In the genomic region with DNA sequence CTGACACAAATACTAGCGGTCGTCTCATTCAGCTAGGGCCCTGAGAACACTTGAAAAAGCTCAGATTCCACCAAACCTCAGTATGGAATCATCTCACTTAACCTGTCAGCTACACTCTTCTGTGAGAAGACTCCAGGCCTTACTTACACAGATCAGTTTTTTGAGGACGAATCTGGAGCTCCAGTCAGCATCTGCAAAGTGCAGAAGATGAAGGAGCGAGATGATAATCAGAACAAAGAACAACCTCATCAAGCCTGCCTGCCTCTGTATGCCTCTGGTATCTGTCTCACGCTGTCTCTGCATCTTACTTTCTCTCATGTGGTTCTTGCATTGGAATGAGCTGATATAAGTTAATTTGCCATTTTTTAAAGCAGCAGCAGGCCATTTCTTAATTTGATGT, we compare ENCODE assay signal across 36 cellular contexts.
"Had no signal": no experiment of that assay in that cellular context is flagged by ENCODE, and none has a peak within 500 bp of the region (broad histone marks: within the 10 kb centered on the region; RNA-seq: fewer than 3 reads in every experiment).

No MANE protein-coding gene starts in this region.

- H3K36me3 Mint-ChIP-seq: activated CD8-positive, alpha-beta memory T cell treated with anti-CD3 and anti-CD28 coated beads, Interleukin-2, amount 10 ng/mL, durations not matched to agents 7 days and 5 days; activated naive CD8-positive, alpha-beta T cell treated with anti-CD3 and anti-CD28 coated beads for 36 hours had no signal

- H3K27ac ChIP-seq: adrenal gland, body of pancreas, brain microvascular endothelial cell, breast epithelium, VCaP had no signal

- H3K36me3 ChIP-seq: adrenal gland, brain microvascular endothelial cell, breast epithelium had no signal

- DNase-seq: activated B cell treated with CpG ODN at 0.5 μM for 24 hours; activated CD4-positive, alpha-beta memory T cell treated with anti-CD3 and anti-CD28 coated beads, Interleukin-2, amount 10 ng/mL, durations not matched to agents 7 days and 5 days; activated CD4-positive, alpha-beta T cell treated with anti-CD3 and anti-CD28 coated beads for 1 hour; activated CD4-positive, alpha-beta T cell treated with anti-CD3 and anti-CD28 coated beads for 36 hours; activated CD4-positive, alpha-beta T cell treated with anti-CD3 and anti-CD28 coated beads for 48 hours; activated CD4-positive, alpha-beta T cell treated with anti-CD3 and anti-CD28 coated beads, Interleukin-2, amount 10 ng/mL, durations not matched to agents 7 days and 5 days; activated CD4-positive, alpha-beta T cell treated with anti-CD3 and anti-CD28 coated beads, Interleukin-2, amount 50 U/mL, for 48 hours; activated CD8-positive, alpha-beta memory T cell treated with anti-CD3 and anti-CD28 coated beads for 24 hours; activated CD8-positive, alpha-beta memory T cell treated with anti-CD3 and anti-CD28 coated beads, Interleukin-2, amount 10 ng/mL, durations not matched to agents 7 days and 5 days; activated CD8-positive, alpha-beta T cell treated with anti-CD3 and anti-CD28 coated beads, Interleukin-2, amount 10 ng/mL, durations not matched to agents 7 days and 5 days; activated effector memory CD4-positive, alpha-beta T cell treated with anti-CD3 and anti-CD28 coated beads, Interleukin-2, amount 50 U/mL, for 16 hours; activated gamma-delta T cell treated with Interleukin-2 at 50 U/mL for 16 hours; activated naive CD4-positive, alpha-beta T cell; activated naive CD4-positive, alpha-beta T cell treated with anti-CD3 and anti-CD28 coated beads for 36 hours; activated naive CD4-positive, alpha-beta T cell treated with anti-CD3 and anti-CD28 coated beads, Interleukin-2, amount 50 U/mL, for 16 hours; activated naive CD8-positive, alpha-beta T cell treated with anti-CD3 and anti-CD28 coated beads for 36 hours; activated T-cell treated with anti-CD3 and anti-CD28 coated beads for 4 hours; activated T-cell treated with anti-CD3 and anti-CD28 coated beads, Interleukin-2, amount 50 U/mL, for 1 hour; activated T-cell treated with anti-CD3 and anti-CD28 coated beads, Interleukin-2, amount 50 U/mL, for 4 hours; activated T-cell treated with anti-CD3 and anti-CD28 coated beads, Interleukin-2, amount 50 U/mL, for 72 hours; adrenal gland; amniotic stem cell; aorta; body of pancreas; brain microvascular endothelial cell; central memory CD4-positive, alpha-beta T cell; T-helper 1 cell; T-helper 2 cell; T-helper 9 cell had no signal

- H3K27me3 Mint-ChIP-seq: activated B cell treated with CpG ODN at 0.5 μM for 24 hours; activated CD4-positive, alpha-beta memory T cell treated with anti-CD3 and anti-CD28 coated beads, Interleukin-2, amount 10 ng/mL, durations not matched to agents 7 days and 5 days; activated CD4-positive, alpha-beta T cell treated with anti-CD3 and anti-CD28 coated beads for 36 hours; activated CD4-positive, alpha-beta T cell treated with anti-CD3 and anti-CD28 coated beads, Interleukin-2, amount 10 ng/mL, durations not matched to agents 7 days and 5 days; activated CD8-positive, alpha-beta memory T cell treated with anti-CD3 and anti-CD28 coated beads, Interleukin-2, amount 10 ng/mL, durations not matched to agents 7 days and 5 days; activated naive CD8-positive, alpha-beta T cell treated with anti-CD3 and anti-CD28 coated beads for 36 hours; activated T-helper 17 cell treated with anti-CD3 and anti-CD28 coated beads, Interleukin-2, amount 50 U/mL, for 72 hours had no signal

- H3K27ac Mint-ChIP-seq: activated B cell treated with CpG ODN at 0.5 μM for 24 hours; activated CD4-positive, alpha-beta memory T cell treated with anti-CD3 and anti-CD28 coated beads, Interleukin-2, amount 10 ng/mL, durations not matched to agents 7 days and 5 days; activated CD4-positive, alpha-beta T cell treated with anti-CD3 and anti-CD28 coated beads for 36 hours; activated CD4-positive, alpha-beta T cell treated with anti-CD3 and anti-CD28 coated beads, Interleukin-2, amount 10 ng/mL, durations not matched to agents 7 days and 5 days; activated CD8-positive, alpha-beta memory T cell treated with anti-CD3 and anti-CD28 coated beads, Interleukin-2, amount 10 ng/mL, durations not matched to agents 7 days and 5 days; activated CD8-positive, alpha-beta T cell treated with anti-CD3 and anti-CD28 coated beads, Interleukin-2, amount 10 ng/mL, durations not matched to agents 7 days and 5 days; activated naive CD4-positive, alpha-beta T cell treated with anti-CD3 and anti-CD28 coated beads for 36 hours; activated naive CD8-positive, alpha-beta T cell treated with anti-CD3 and anti-CD28 coated beads for 36 hours; activated T-cell treated with anti-CD3 and anti-CD28 coated beads, Interleukin-2, amount 50 U/mL, for 72 hours; activated T-helper 1 cell treated with anti-CD3 and anti-CD28 coated beads, Interleukin-12 subunit alpha, Interleukin-12 subunit beta, Interleukin-2, Interleukin-4 antibody, amounts not matched to agents 30 ng/mL and 10 ng/mL and 1 ng/mL, durations not matched to agents 14 hours and 24 hours and 36 hours; activated T-helper 17 cell treated with anti-CD3 and anti-CD28 coated beads, Interleukin-2, amount 50 U/mL, for 72 hours; T-helper 1 cell treated with Interleukin-12 subunit alpha and Interleukin-12 subunit beta and Interleukin-4 antibody, amounts not matched to agents 30 μg/mL and 1 μg/mL, for 36 hours; T-helper 2 cell treated with Interferon-gamma antibody and Interleukin-4, amounts not matched to agents 5 μg/mL and 100 μg/mL, for 36 hours had no signal

- H3K27me3 ChIP-seq: adrenal gland, body of pancreas, brain microvascular endothelial cell, breast epithelium had no signal

- H3K9me3 ChIP-seq: adrenal gland, body of pancreas had no signal

- H3K4me3 ChIP-seq: adrenal gland, body of pancreas, breast epithelium had no signal

- H3K4me1 Mint-ChIP-seq: activated B cell treated with CpG ODN at 0.5 μM for 24 hours; activated CD4-positive, alpha-beta memory T cell treated with anti-CD3 and anti-CD28 coated beads, Interleukin-2, amount 10 ng/mL, durations not matched to agents 7 days and 5 days; activated CD4-positive, alpha-beta T cell treated with anti-CD3 and anti-CD28 coated beads for 36 hours; activated CD4-positive, alpha-beta T cell treated with anti-CD3 and anti-CD28 coated beads, Interleukin-2, amount 10 ng/mL, durations not matched to agents 7 days and 5 days; activated CD8-positive, alpha-beta memory T cell treated with anti-CD3 and anti-CD28 coated beads, Interleukin-2, amount 10 ng/mL, durations not matched to agents 7 days and 5 days; activated naive CD8-positive, alpha-beta T cell treated with anti-CD3 and anti-CD28 coated beads for 36 hours; activated T-helper 17 cell treated with anti-CD3 and anti-CD28 coated beads, Interleukin-2, amount 50 U/mL, for 72 hours had no signal

- ATAC-seq: activated CD4-positive, alpha-beta T cell treated with anti-CD3 and anti-CD28 coated beads for 36 hours; activated CD8-positive, alpha-beta memory T cell treated with anti-CD3 and anti-CD28 coated beads, Interleukin-2, amount 10 ng/mL, durations not matched to agents 7 days and 5 days; activated CD8-positive, alpha-beta T cell treated with anti-CD3 and anti-CD28 coated beads, Interleukin-2, amount 10 ng/mL, durations not matched to agents 7 days and 5 days; activated naive CD4-positive, alpha-beta T cell treated with anti-CD3 and anti-CD28 coated beads, Interleukin-2, amount 50 U/mL, for 72 hours; activated T-cell treated with anti-CD3 and anti-CD28 coated beads, Interleukin-2, amount 50 U/mL, for 4 hours; activated T-cell treated with anti-CD3 and anti-CD28 coated beads, Interleukin-2, amount 50 U/mL, for 72 hours; activated T-helper 17 cell treated with anti-CD3 and anti-CD28 coated beads, Interleukin-2, amount 50 U/mL, for 72 hours; body of pancreas had no signal

- H3K4me3 Mint-ChIP-seq: activated B cell treated with CpG ODN at 0.5 μM for 24 hours; activated CD4-positive, alpha-beta memory T cell treated with anti-CD3 and anti-CD28 coated beads, Interleukin-2, amount 10 ng/mL, durations not matched to agents 7 days and 5 days; activated CD4-positive, alpha-beta T cell treated with anti-CD3 and anti-CD28 coated beads for 36 hours; activated CD4-positive, alpha-beta T cell treated with anti-CD3 and anti-CD28 coated beads, Interleukin-2, amount 10 ng/mL, durations not matched to agents 7 days and 5 days; activated CD8-positive, alpha-beta memory T cell treated with anti-CD3 and anti-CD28 coated beads, Interleukin-2, amount 10 ng/mL, durations not matched to agents 7 days and 5 days; activated CD8-positive, alpha-beta T cell treated with anti-CD3 and anti-CD28 coated beads, Interleukin-2, amount 10 ng/mL, durations not matched to agents 7 days and 5 days; activated naive CD4-positive, alpha-beta T cell treated with anti-CD3 and anti-CD28 coated beads for 36 hours; activated naive CD8-positive, alpha-beta T cell treated with anti-CD3 and anti-CD28 coated beads for 36 hours; activated T-cell treated with anti-CD3 and anti-CD28 coated beads, Interleukin-2, amount 50 U/mL, for 4 hours; activated T-cell treated with anti-CD3 and anti-CD28 coated beads, Interleukin-2, amount 50 U/mL, for 72 hours; activated T-helper 1 cell treated with anti-CD3 and anti-CD28 coated beads, Interleukin-12 subunit alpha, Interleukin-12 subunit beta, Interleukin-2, Interleukin-4 antibody, amounts not matched to agents 30 ng/mL and 10 ng/mL and 1 ng/mL, durations not matched to agents 14 hours and 24 hours and 36 hours; activated T-helper 17 cell treated with anti-CD3 and anti-CD28 coated beads, Interleukin-2, amount 50 U/mL, for 72 hours; T-helper 1 cell treated with Interleukin-12 subunit alpha and Interleukin-12 subunit beta and Interleukin-4 antibody, amounts not matched to agents 30 μg/mL and 1 μg/mL, for 36 hours; T-helper 2 cell treated with Interferon-gamma antibody and Interleukin-4, amounts not matched to agents 5 μg/mL and 100 μg/mL, for 36 hours had no signal

- H3K4me1 ChIP-seq: adrenal gland, body of pancreas, breast epithelium had no signal
